ENCODE assay signal across 8 cellular contexts in the genomic region with DNA sequence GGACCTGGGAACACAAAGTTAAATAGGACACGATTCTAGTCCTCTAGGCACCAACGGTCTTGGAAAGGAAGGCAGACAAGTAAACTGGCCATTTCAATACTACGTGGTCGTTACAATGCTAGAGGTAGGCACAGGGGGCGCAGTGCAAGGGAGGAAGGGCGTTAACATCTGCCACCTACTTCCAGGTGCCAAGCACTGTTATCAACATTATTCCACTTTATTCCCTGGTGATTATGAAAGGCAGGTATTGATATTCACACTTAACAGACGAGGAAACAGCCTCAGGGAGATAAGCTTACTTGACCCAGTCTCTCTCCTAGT. TPM values are rescaled to one million over a fixed set of nuclear protein-coding genes. Genes with fewer than 3 reads are reported as not detected.
A peak's percentile ranks its signal among the peaks of the same experiment; 100 is the strongest.
DNase-seq lines count a peak whose midpoint lies in the region; ATAC-seq and TF ChIP-seq lines count a peak whose summit lies in the region.

No MANE protein-coding gene starts in this region.

- no peaks in the 10 kb centered on the region for H4K20me1 ChIP-seq in PC-9 (ENCODE audit: insufficient read depth)

- peaks cover 10% of the 10 kb centered on the region for H3K79me2 ChIP-seq in PC-9 (ENCODE audit: low read depth)

- BruUV-seq in PC-9 (replicated peaks; lab: Mats Ljungman, UMichigan): no TSS peak

- ATAC-seq in Right ventricle myocardium inferior (peak; percentile 10), HG03066 (IDR thresholded peaks at IDR 0.05; ENCODE audit: low read depth, unreplicated experiment) (peak; percentile 4), sciatic nerve (peak; percentile 29)

- peaks cover 7% of the 10 kb centered on the region; the same call in 1 of the 2 replicates for H3K4me1 ChIP-seq in PC-9 (replicated peaks; ENCODE audit: insufficient read depth)

- DNase-seq in Right ventricle myocardium inferior (ENCODE audit: missing footprints) (no peak), cardiac septum (ENCODE audit: low spot score) (no peak), PC-9 (peak in 1 of 2 experiments; percentile 35), fibroblast of the aortic adventitia (ENCODE audit: low read depth) (no peak), sciatic nerve (ENCODE audit: low spot score) (no peak), SW 1271 (lab: John Stamatoyannopoulos, UW) (no peak), cerebellum (ENCODE audit: low spot score) (no peak)

- no peaks in the 10 kb centered on the region for H3K9me2 ChIP-seq in PC-9 (ENCODE audit: insufficient read depth)

- H3K27me3 ChIP-seq in PC-9 (ENCODE audit: insufficient read depth, low read depth): no peaks in the 10 kb centered on the region

- POLR2A ChIA-PET in PC-9 (lab: Charles Lee; ENCODE audit: unreplicated experiment): interaction anchor here (0.6 to 0.7 kb wide), 5 partner anchors 8 to 297 kb away, joined by 3 to 8 read pairs (median 4); no protein-coding TSS in a partner anchor

- CTCF ChIA-PET in PC-9 (lab: Charles Lee): no interaction called here

- H3K36me3 ChIP-seq in PC-9 (ENCODE audit: low read depth): peaks cover 4% of the 10 kb centered on the region; the same call in 1 of the 2 replicates

- TF ChIP-seq CTCF in PC-9 (conservative IDR thresholded peaks at IDR 0.05) (peak; percentile 56; the same call in 1 of the 2 replicates), fibroblast of the aortic adventitia (IDR thresholded peaks at IDR 0.05; ENCODE audit: insufficient read depth, low read length) (peak; percentile 56)

- H3K4me2 ChIP-seq in PC-9: peak overlapping the region; percentile 99

- H3K9me3 ChIP-seq in PC-9 (ENCODE audit: insufficient read depth, low read depth): no peaks in the 10 kb centered on the region

- H3K4me3 ChIP-seq in PC-9 (peak overlapping the region; percentile 98), fibroblast of the aortic adventitia (ENCODE audit: low read depth, low read length) (peak overlapping the region; percentile 80)

- peaks cover 11% of the 10 kb centered on the region; the same call in 1 of the 2 replicates for H3F3A ChIP-seq in PC-9 (ENCODE audit: insufficient read depth, low read depth)

- intact Hi-C loops in Right ventricle myocardium inferior (cut with DNase I) (loop anchor here (2.0 kb wide), 1 partner anchor 70 kb away; the partner anchor contains the start of gene MRPL17), cardiac septum (cut with DNase I) (loop anchor here (2.0 kb wide), 1 partner anchor 70 kb away; the partner anchor contains the start of gene MRPL17), PC-9 (cut with micrococcal nuclease; ENCODE audit: unreplicated experiment) (loop anchor here (1.0 kb wide), 1 partner anchor 71 kb away; the partner anchor contains the start of gene MRPL17), sciatic nerve (cut with DNase I) (no loop called here)

- H3K27ac ChIP-seq in PC-9: peak overlapping the region; percentile 87

- H2AFZ ChIP-seq in PC-9: peak overlapping the region; percentile 99

RNA-seq across cellular contexts. Expression of gene TAF10, which starts 0.8 kb away (rescaled TPM):
- total RNA-seq in Right ventricle myocardium inferior (90.9 TPM), cardiac septum (126 TPM), PC-9 (2021) (51.5 and 61.2 TPM in 2 replicates), fibroblast of the aortic adventitia (ENCODE audit: low replicate concordance) (46.3 and 101 TPM in 2 replicates), sciatic nerve (79.4 TPM), cerebellum (11.3 TPM)

RNA-seq across cellular contexts. Expression of gene TPP1, which starts 6.4 kb away (rescaled TPM):
- total RNA-seq in Right ventricle myocardium inferior: 81.5 TPM
- 72.0 TPM for total RNA-seq in cardiac septum
- 31.4 and 46.7 TPM in 2 replicates for total RNA-seq in PC-9 (2021)
- total RNA-seq in fibroblast of the aortic adventitia (ENCODE audit: low replicate concordance): 49.3 and 60.2 TPM in 2 replicates
- 100 TPM for total RNA-seq in sciatic nerve
- 19.1 TPM for total RNA-seq in cerebellum

RNA-seq across cellular contexts. Expression of gene ILK, which starts 9.2 kb away (rescaled TPM):
- total RNA-seq in Right ventricle myocardium inferior (233 TPM), cardiac septum (229 TPM), PC-9 (2021) (65.3 and 69.7 TPM in 2 replicates), fibroblast of the aortic adventitia (ENCODE audit: low replicate concordance) (115 and 145 TPM in 2 replicates), sciatic nerve (208 TPM), cerebellum (45.5 TPM)

RNA-seq across cellular contexts. Expression of gene RRP8, which starts 9.4 kb away (rescaled TPM):
- 22.9 TPM for total RNA-seq in Right ventricle myocardium inferior
- total RNA-seq in cardiac septum: 21.3 TPM
- total RNA-seq in PC-9 (2021): 10.0 and 10.1 TPM in 2 replicates
- total RNA-seq in fibroblast of the aortic adventitia (ENCODE audit: low replicate concordance): 8.2 and 10.2 TPM in 2 replicates
- total RNA-seq in sciatic nerve: 20.9 TPM
- 16.9 TPM for total RNA-seq in cerebellum

RNA-seq across cellular contexts. Expression of gene DCHS1, which starts 42.8 kb away (rescaled TPM):
- total RNA-seq in Right ventricle myocardium inferior (10.7 TPM), cardiac septum (9.2 TPM), PC-9 (2021) (0.20 and 0.22 TPM in 2 replicates), fibroblast of the aortic adventitia (ENCODE audit: low replicate concordance) (5.2 and 19.0 TPM in 2 replicates), sciatic nerve (22.7 TPM), cerebellum (62.2 TPM)
